Comparison of ENCODE assay signal across 15 cellular contexts in the genomic region with DNA sequence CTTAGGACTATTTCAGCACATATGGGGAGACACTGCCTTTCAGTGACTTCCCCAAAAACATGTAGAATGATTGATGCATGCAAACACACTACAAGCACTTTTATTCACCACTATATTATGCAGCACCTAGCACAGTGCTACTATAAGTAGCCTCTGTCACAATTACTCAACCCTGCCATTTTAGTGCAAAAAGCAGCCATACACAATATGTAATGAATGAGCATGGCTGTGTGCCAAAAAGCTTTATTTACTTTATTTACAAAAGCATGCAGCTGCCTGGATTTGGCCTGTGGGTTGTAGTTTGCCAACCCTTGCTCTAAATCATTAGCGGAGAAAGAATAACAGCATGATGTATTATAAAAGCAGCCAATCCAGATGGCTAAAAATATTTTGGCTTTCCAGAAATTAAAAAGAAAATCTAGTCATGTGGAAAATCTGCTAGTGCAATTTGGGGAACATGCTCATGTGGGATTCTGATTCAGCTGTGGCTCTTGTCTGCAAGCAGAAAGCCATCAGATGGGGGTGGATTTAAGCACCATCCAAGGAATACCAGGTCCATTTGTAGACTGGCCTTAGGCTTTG.
DNase-seq lines count a peak whose midpoint lies in the region; ATAC-seq and TF ChIP-seq lines count a peak whose summit lies in the region.
"Had no signal": no experiment of that assay in that cellular context is flagged by ENCODE, and none has a peak within 500 bp of the region (broad histone marks: within the 10 kb centered on the region; RNA-seq: fewer than 3 reads in every experiment).

No MANE protein-coding gene starts in this region.

- CTCF ChIA-PET in Caco-2 (lab: Charles Lee): no interaction called here

- DNase-seq in Caco-2: no peak
- DNase-seq in NB4 (ENCODE audit: low read depth): peak; percentile 16
- DNase-seq in NCI-H2196 treated with DMSO at 0.1 percent for 48 hours (lab: John Stamatoyannopoulos, UW; ENCODE audit: unreplicated experiment): peak; percentile 32
- DNase-seq in amniotic epithelial cell (ENCODE audit: low read depth): peak; percentile 51
- no peak for DNase-seq in Peyer's patch
- no peak for DNase-seq in nephron progenitor cell
- no peak for DNase-seq in islet precursor cell
- DNase-seq: activated CD8-positive, alpha-beta memory T cell treated with anti-CD3 and anti-CD28 coated beads, Interleukin-2, amount 50 U/mL, for 4 hours; C1 segment of cervical spinal cord; heart left ventricle; KG1; lower lobe of right lung; uterus had no signal

- TF ChIP-seq CTCF in Caco-2 (IDR thresholded peaks at IDR 0.05; ENCODE audit: insufficient read depth in 1 of 2, low read depth in 1 of 2, low read length in 1 of 2, severe bottlenecking in 1 of 2, unreplicated experiment in 1 of 2) (no peak), NB4 (IDR thresholded peaks at IDR 0.05; ENCODE audit: low read depth, low read length) (no peak), Peyer's patch (IDR thresholded peaks at IDR 0.05) (no peak), nephron progenitor cell (IDR thresholded peaks at IDR 0.05) (no peak)

- H3K4me1 ChIP-seq in Caco-2 (peaks cover 32% of the 10 kb centered on the region), Peyer's patch (peaks cover 0 to 6% (median 0%) of the 10 kb centered on the region in 4 donors)
- H3K4me1 ChIP-seq: lower lobe of right lung, uterus had no signal

- BruUV-seq in Caco-2 (replicated peaks; lab: Mats Ljungman, UMichigan): no TSS peak

- no peak overlapping the region for H3K4me3 ChIP-seq in Caco-2 (ENCODE audit: low read depth, low read length)
- no peak overlapping the region for H3K4me3 ChIP-seq in NB4 (ENCODE audit: low read depth, low read length)
- H3K4me3 ChIP-seq in Peyer's patch: no peak overlapping the region
- H3K4me3 ChIP-seq: heart left ventricle, lower lobe of right lung, uterus had no signal

- TF ChIP-seq POLR2A in NB4 (IDR thresholded peaks at IDR 0.05; ENCODE audit: extremely low read depth, insufficient read length): no peak
- TF ChIP-seq POLR2A in Peyer's patch (IDR thresholded peaks at IDR 0.05): no peak

- H3K27ac Mint-ChIP-seq in Caco-2 (ENCODE audit: unreplicated experiment) (peak overlapping the region; percentile 32), nephron progenitor cell (no peak overlapping the region)

- H3K27me3 Mint-ChIP-seq in Caco-2 (ENCODE audit: insufficient read depth, unreplicated experiment) (no peaks in the 10 kb centered on the region), nephron progenitor cell (ENCODE audit: low read depth, poor library complexity) (no peaks in the 10 kb centered on the region)

- H3K27me3 ChIP-seq in Caco-2 (replicated peaks; ENCODE audit: control insufficient read depth, insufficient read depth, low read length) (no peaks in the 10 kb centered on the region), Peyer's patch (no peaks in the 10 kb centered on the region)
- H3K27me3 ChIP-seq: heart left ventricle, neutrophil, uterus had no signal

- peaks cover 3% of the 10 kb centered on the region for H3K9me3 ChIP-seq in Caco-2
- no peaks in the 10 kb centered on the region for H3K9me3 ChIP-seq in Peyer's patch
- H3K9me3 ChIP-seq: heart left ventricle, lower lobe of right lung, neutrophil, uterus had no signal

- no peak overlapping the region for H3K27ac ChIP-seq in Peyer's patch
- H3K27ac ChIP-seq: heart left ventricle, lower lobe of right lung, neutrophil, uterus had no signal

- peaks cover 7% of the 10 kb centered on the region for H3K36me3 Mint-ChIP-seq in Caco-2 (ENCODE audit: insufficient read depth, unreplicated experiment)
- no peaks in the 10 kb centered on the region for H3K36me3 Mint-ChIP-seq in nephron progenitor cell (ENCODE audit: low read depth)

- ATAC-seq in GM18861 (IDR thresholded peaks at IDR 0.05; ENCODE audit: unreplicated experiment): no peak
- ATAC-seq: heart left ventricle, lower lobe of right lung had no signal

- POLR2A ChIA-PET in Caco-2 (lab: Charles Lee): no interaction called here

- H3K4me1 Mint-ChIP-seq in Caco-2 (ENCODE audit: low read depth, unreplicated experiment) (peaks cover 26% of the 10 kb centered on the region), nephron progenitor cell (no peaks in the 10 kb centered on the region)

- H3K9me3 Mint-ChIP-seq in Caco-2 (ENCODE audit: unreplicated experiment) (peaks cover 13% of the 10 kb centered on the region), nephron progenitor cell (no peaks in the 10 kb centered on the region)

- H3K36me3 ChIP-seq in Caco-2 (ENCODE audit: control insufficient read depth, insufficient read depth, low read length) (no peaks in the 10 kb centered on the region), Peyer's patch (no peaks in the 10 kb centered on the region)
- H3K36me3 ChIP-seq: heart left ventricle, lower lobe of right lung, neutrophil, uterus had no signal

- H3K4me3 Mint-ChIP-seq in Caco-2 (ENCODE audit: unreplicated experiment) (no peak overlapping the region), nephron progenitor cell (no peak overlapping the region)

- intact Hi-C loops in Caco-2 (cut with micrococcal nuclease; ENCODE audit: unreplicated experiment): no loop called here

Comparison
In these comparisons a context has a peak if more than half of its experiments do, and no peak if none do; other contexts are left out.
1. DNase-seq: peak in NB4 (single experiment), NCI-H2196 treated with DMSO at 0.1 percent for 48 hours (single experiment) and amniotic epithelial cell (single experiment); none in Caco-2 (0 of 2), Peyer's patch (0 of 3), nephron progenitor cell (single experiment) and islet precursor cell (single experiment).